11 cellular contexts compared by ENCODE assay signal in genomic region chr4:134935320-134935719, GRCh38.
DNase-seq lines count a peak whose midpoint lies in the region; ATAC-seq and TF ChIP-seq lines count a peak whose summit lies in the region.
"Had no signal": no experiment of that assay in that cellular context is flagged by ENCODE, and none has a peak within 500 bp of the region (broad histone marks: within the 10 kb centered on the region; RNA-seq: fewer than 3 reads in every experiment).

No MANE protein-coding gene starts in this region.

- H3K36me3 ChIP-seq in trophoblast cell (ENCODE audit: control insufficient read depth in 1 of 2, insufficient read depth in 2 of 2, low read length in 2 of 2) (no peaks in the 10 kb centered on the region), Peyer's patch (no peaks in the 10 kb centered on the region)

- no peak overlapping the region for H2BK120ac ChIP-seq in trophoblast cell (ENCODE audit: insufficient read depth, low read length, poor library complexity)

- H2AFZ ChIP-seq in trophoblast cell (ENCODE audit: insufficient read depth, low read length, poor library complexity) = no peak overlapping the region

- H3K9me3 ChIP-seq in trophoblast cell (ENCODE audit: insufficient read depth, low read depth, low read length) (no peaks in the 10 kb centered on the region), Peyer's patch (no peaks in the 10 kb centered on the region)

- no peaks in the 10 kb centered on the region for H3K36me3 Mint-ChIP-seq in chondrocyte (ENCODE audit: low read depth)

- H2BK5ac ChIP-seq in trophoblast cell (ENCODE audit: low read depth, low read length, poor library complexity) = peak overlapping the region; percentile 56

- peak; percentile 71 for TF ChIP-seq CTCF in LNCaP clone FGC (IDR thresholded peaks at IDR 0.05; ENCODE audit: control insufficient read depth, extremely low read depth, insufficient read depth)
- peak; percentile 68 for TF ChIP-seq CTCF in chondrocyte (IDR thresholded peaks at IDR 0.05)
- TF ChIP-seq CTCF in Peyer's patch (IDR thresholded peaks at IDR 0.05) = peak in 1 of 6 experiments; percentile 9

- no peak overlapping the region for H3K4me2 ChIP-seq in trophoblast cell (ENCODE audit: low read length)

- no peak overlapping the region for H2BK12ac ChIP-seq in trophoblast cell (ENCODE audit: low read length)

- no peak overlapping the region for H3K27ac Mint-ChIP-seq in chondrocyte (ENCODE audit: unreplicated experiment)
- H3K27ac Mint-ChIP-seq: activated B cell treated with CpG ODN at 0.5 μM for 24 hours had no signal

- peaks cover 0 to 3% of the 10 kb centered on the region in 2 experiments for H3K4me1 ChIP-seq in trophoblast cell (ENCODE audit: control insufficient read depth in 1 of 2, insufficient read depth in 2 of 2, low read length in 2 of 2)
- no peaks in the 10 kb centered on the region for H3K4me1 ChIP-seq in Peyer's patch

- no peak for TF ChIP-seq POLR2A in Peyer's patch (IDR thresholded peaks at IDR 0.05)

- no peak overlapping the region for H3K18ac ChIP-seq in trophoblast cell (ENCODE audit: low read length)

- no peak overlapping the region for H4K12ac ChIP-seq in trophoblast cell (ENCODE audit: low read depth, low read length)

- no peak overlapping the region for H3K9ac ChIP-seq in trophoblast cell (ENCODE audit: low read length)

- H3K23ac ChIP-seq in trophoblast cell (ENCODE audit: low read length) = no peak overlapping the region

- H3K9me3 Mint-ChIP-seq in chondrocyte (ENCODE audit: low read depth) = no peaks in the 10 kb centered on the region

- no peaks in the 10 kb centered on the region for H3K79me2 ChIP-seq in trophoblast cell (ENCODE audit: control insufficient read depth, insufficient read depth, low read length, poor library complexity)

- no peak overlapping the region for H3K4me3 Mint-ChIP-seq in chondrocyte (ENCODE audit: unreplicated experiment)
- H3K4me3 Mint-ChIP-seq: activated B cell treated with CpG ODN at 0.5 μM for 24 hours had no signal

- H4K91ac ChIP-seq in trophoblast cell (ENCODE audit: low read depth, low read length) = no peak overlapping the region

- H2AK5ac ChIP-seq in trophoblast cell (ENCODE audit: low read length) = no peak overlapping the region

- no peak overlapping the region for H3K27ac ChIP-seq in trophoblast cell (ENCODE audit: low read depth, low read length)
- no peak overlapping the region for H3K27ac ChIP-seq in Peyer's patch

- ATAC-seq in GM18517 (IDR thresholded peaks at IDR 0.05; ENCODE audit: unreplicated experiment) = no peak

- DNase-seq in SIG-M5 treated with dmso at 0.1 percent for 504 hours (lab: John Stamatoyannopoulos, UW; ENCODE audit: unreplicated experiment) (peak; percentile 33), SIG-M5 (lab: John Stamatoyannopoulos, UW) (no peak), LNCaP clone FGC (ENCODE audit: low read depth) (no peak), chondrocyte (ENCODE audit: low spot score) (no peak), trophoblast cell (peak in 1 of 2 donors; percentile 39), NCI-H1417 treated with DMSO at 0.1 percent for 48 hours (lab: John Stamatoyannopoulos, UW) (no peak), Peyer's patch (no peak)
- DNase-seq: activated B cell treated with CpG ODN at 0.5 μM for 24 hours; central memory CD4-positive, alpha-beta T cell; MV-4-11 had no signal

- H3K4me1 Mint-ChIP-seq in chondrocyte (ENCODE audit: low read depth) = no peaks in the 10 kb centered on the region
- H3K4me1 Mint-ChIP-seq: activated B cell treated with CpG ODN at 0.5 μM for 24 hours had no signal

- H3K4ac ChIP-seq in trophoblast cell (ENCODE audit: low read depth, low read length) = no peak overlapping the region

- peaks cover 3% of the 10 kb centered on the region for H3K79me1 ChIP-seq in trophoblast cell (ENCODE audit: low read length)

- no peak overlapping the region for H3K14ac ChIP-seq in trophoblast cell (ENCODE audit: low read length)

- H3K27me3 Mint-ChIP-seq in chondrocyte (ENCODE audit: low read depth) = peaks cover 2% of the 10 kb centered on the region
- H3K27me3 Mint-ChIP-seq: activated B cell treated with CpG ODN at 0.5 μM for 24 hours had no signal

- no peak overlapping the region for H3K4me3 ChIP-seq in LNCaP clone FGC (ENCODE audit: low read depth, low read length)
- no peak overlapping the region for H3K4me3 ChIP-seq in trophoblast cell (ENCODE audit: low read depth, low read length)
- no peak overlapping the region for H3K4me3 ChIP-seq in Peyer's patch

- no CpG with 5 or more reads among the region's 2 CpGs for WGBS in trophoblast cell (ENCODE audit: extremely low coverage, insufficient coverage, insufficient read length)

- H3K27me3 ChIP-seq in trophoblast cell (ENCODE audit: insufficient read depth, low read length) = no peaks in the 10 kb centered on the region
- H3K27me3 ChIP-seq in Peyer's patch = no peaks in the 10 kb centered on the region

- H4K8ac ChIP-seq in trophoblast cell (ENCODE audit: low read depth, low read length) = no peak overlapping the region
